In the genomic region with DNA sequence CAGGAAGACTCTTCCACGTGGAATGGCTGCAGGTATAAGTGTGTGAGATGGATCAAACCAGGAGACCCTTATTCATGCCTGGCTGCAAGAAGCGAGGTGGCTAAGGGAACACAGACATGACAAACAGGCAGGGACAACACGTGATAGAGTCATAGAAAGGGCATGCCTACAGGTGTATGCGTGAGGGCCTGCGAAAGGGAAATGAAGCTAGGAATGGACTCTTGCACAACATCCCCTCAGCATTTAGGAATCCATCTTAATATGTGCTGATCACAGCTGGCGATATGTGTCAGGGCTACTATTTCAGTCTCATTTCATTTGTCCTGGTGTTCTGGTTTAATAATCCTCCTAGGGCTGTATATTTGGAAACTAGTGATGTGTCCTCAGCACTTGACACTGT, we compare ENCODE assay signal across 21 cellular contexts.
DNase-seq lines count a peak whose midpoint lies in the region; ATAC-seq, FAIRE-seq and TF ChIP-seq lines count a peak whose summit lies in the region.
"Had no signal": no experiment of that assay in that cellular context is flagged by ENCODE, and none has a peak within 500 bp of the region (broad histone marks: within the 10 kb centered on the region; RNA-seq: fewer than 3 reads in every experiment).

No MANE protein-coding gene starts in this region.

- no peak overlapping the region for H4K5ac ChIP-seq in H1 (ENCODE audit: insufficient read length, low read depth, low read length)

- H3K36me3 ChIP-seq in HepG2 (replicated peaks in 1 of 2; ENCODE audit: control insufficient read depth in 1 of 2, insufficient read depth in 2 of 2, low read length in 2 of 2) (no peaks in the 10 kb centered on the region), right lobe of liver (no peaks in the 10 kb centered on the region), H1 (ENCODE audit: control insufficient read depth in 2 of 4, insufficient read depth in 4 of 4, low read length in 3 of 4) (no peaks in the 10 kb centered on the region), left lung (no peaks in the 10 kb centered on the region)
- H3K36me3 ChIP-seq: BE2C had no signal

- TF ChIP-seq POLR2A in HepG2 (IDR thresholded peaks at IDR 0.05; ENCODE audit: insufficient read depth in 1 of 2, low read depth in 2 of 2, low read length in 2 of 2) (no peak), right lobe of liver (IDR thresholded peaks at IDR 0.05) (no peak), H1 (IDR thresholded peaks at IDR 0.05; ENCODE audit: control extremely low read depth in 1 of 2, low read depth in 2 of 2, low read length in 2 of 2) (no peak)

- no peak overlapping the region for H3K56ac ChIP-seq in H1 (replicated peaks; ENCODE audit: insufficient read length, low read depth, low read length)

- no peaks in the 10 kb centered on the region for H3K23me2 ChIP-seq in H1 (ENCODE audit: low read depth, low read length)

- H3K27me3 ChIP-seq in HepG2 (ENCODE audit: control insufficient read depth in 1 of 2, insufficient read depth in 2 of 2, low read length in 2 of 2) = peaks cover 1 to 4% of the 10 kb centered on the region in 2 experiments; a peak in 1 of 5 replicates
- no peaks in the 10 kb centered on the region for H3K27me3 ChIP-seq in right lobe of liver
- no peaks in the 10 kb centered on the region for H3K27me3 ChIP-seq in H1 (replicated peaks in 1 of 4; ENCODE audit: control insufficient read depth in 3 of 4, extremely low read depth in 1 of 4, insufficient read depth in 3 of 4, low read length in 3 of 4)
- H3K27me3 ChIP-seq in left lung = no peaks in the 10 kb centered on the region
- H3K27me3 ChIP-seq: BE2C had no signal

- FAIRE-seq in HepG2 (lab: Jason Lieb, UNC) = no peak
- no peak for FAIRE-seq in H1 (lab: Jason Lieb, UNC)
- FAIRE-seq: A204.1, GM12892, H54 had no signal

- no peak overlapping the region for H3K18ac ChIP-seq in H1 (ENCODE audit: extremely low read depth, low read length)

- TF ChIP-seq CTCF in HepG2 (CRISPR knock-in tag; IDR thresholded peaks at IDR 0.05) (no peak), right lobe of liver (IDR thresholded peaks at IDR 0.05) (no peak), H1 (IDR thresholded peaks at IDR 0.05; ENCODE audit: control extremely low read depth in 1 of 3, insufficient read depth in 1 of 3, low read depth in 1 of 3, low read length in 3 of 3) (no peak), osteocyte (IDR thresholded peaks at IDR 0.05) (no peak), left lung (IDR thresholded peaks at IDR 0.05) (no peak)

- H3K4me3 Mint-ChIP-seq in osteocyte (ENCODE audit: unreplicated experiment) (no peak overlapping the region), T-cell (no peak overlapping the region)
- H3K4me3 Mint-ChIP-seq: CD4-positive, CD25-positive, alpha-beta regulatory T cell; CD8-positive, alpha-beta memory T cell had no signal

- H3K4me3 ChIP-seq in HepG2 (replicated peaks in 1 of 3; ENCODE audit: insufficient read depth in 1 of 3, low read depth in 2 of 3, low read length in 3 of 3) = no peak overlapping the region
- no peak overlapping the region for H3K4me3 ChIP-seq in right lobe of liver
- no peak overlapping the region for H3K4me3 ChIP-seq in H1 (ENCODE audit: extremely low read depth in 1 of 4, insufficient read depth in 2 of 4, low read depth in 3 of 4, low read length in 4 of 4)
- H3K4me3 ChIP-seq in left lung = no peak overlapping the region
- H3K4me3 ChIP-seq: GM23248 had no signal

- H4K20me1 ChIP-seq in HepG2 (ENCODE audit: insufficient read depth, low read length) (no peaks in the 10 kb centered on the region), H1 (replicated peaks in 1 of 2; ENCODE audit: control insufficient read depth in 1 of 2, insufficient read depth in 2 of 2, low read length in 2 of 2) (no peaks in the 10 kb centered on the region)

- no peak overlapping the region for H2BK15ac ChIP-seq in H1 (ENCODE audit: low read length)

- no peak overlapping the region for H3K14ac ChIP-seq in H1 (ENCODE audit: insufficient read length)

- H3K9me3 ChIP-seq in HepG2 (ENCODE audit: low read length) (no peaks in the 10 kb centered on the region), right lobe of liver (no peaks in the 10 kb centered on the region), H1 (ENCODE audit: insufficient read depth in 2 of 2, low read depth in 1 of 2, low read length in 1 of 2) (no peaks in the 10 kb centered on the region), left lung (no peaks in the 10 kb centered on the region)
- H3K9me3 ChIP-seq: BE2C had no signal

- H3K4ac ChIP-seq in H1 (replicated peaks; ENCODE audit: insufficient read length, low read depth, low read length) = no peak overlapping the region

- CTCF ChIA-PET in HepG2 (lab: Yijun Ruan, JAX; ENCODE audit: low intra/inter-chr PET ratio, low total read pairs) = no interaction called here
- CTCF ChIA-PET in H1 (lab: Charles Lee; ENCODE audit: partially characterized antibody) = interaction anchor here (0.9 kb wide), 1 partner anchor 35 kb away, joined by 3 read pairs; no protein-coding TSS in a partner anchor
- CTCF ChIA-PET in T-cell (lab: Charles Lee) = no interaction called here

- no TSS peak for BruUV-seq in HepG2 (replicated peaks; lab: Mats Ljungman, UMichigan)

- no peak overlapping the region for H2BK20ac ChIP-seq in H1 (ENCODE audit: low read length)

- H2BK5ac ChIP-seq in H1 (ENCODE audit: low read depth, low read length) = no peak overlapping the region

- H2AFZ ChIP-seq in HepG2 (ENCODE audit: low read length) (no peak overlapping the region), H1 (ENCODE audit: low read length) (no peak overlapping the region)
- H2AFZ ChIP-seq: GM23248 had no signal

- H3K36me3 Mint-ChIP-seq in osteocyte (ENCODE audit: unreplicated experiment) = no peaks in the 10 kb centered on the region
- no peaks in the 10 kb centered on the region for H3K36me3 Mint-ChIP-seq in T-cell

- H4K8ac ChIP-seq in H1 (ENCODE audit: extremely low read depth, insufficient read depth, low read length) = no peak overlapping the region

- no peaks in the 10 kb centered on the region for H3K9me3 Mint-ChIP-seq in osteocyte (ENCODE audit: unreplicated experiment)
- no peaks in the 10 kb centered on the region for H3K9me3 Mint-ChIP-seq in T-cell

- H3K9ac ChIP-seq in HepG2 (ENCODE audit: insufficient read depth, low read depth, low read length) (no peak overlapping the region), H1 (replicated peaks in 1 of 4; ENCODE audit: extremely low read depth in 1 of 4, low read depth in 3 of 4, low read length in 3 of 4) (no peak overlapping the region)
- H3K9ac ChIP-seq: GM23248 had no signal

- TF ChIP-seq EP300 in HepG2 (IDR thresholded peaks at IDR 0.05; ENCODE audit: low read depth in 2 of 2, low read length in 2 of 2) = no peak
- TF ChIP-seq EP300 in HepG2 (CRISPR knock-in tag; IDR thresholded peaks at IDR 0.05; ENCODE audit: borderline replicate concordance) = no peak
- no peak for TF ChIP-seq EP300 in H1 (IDR thresholded peaks at IDR 0.05; ENCODE audit: borderline replicate concordance in 1 of 2, low read depth in 2 of 2, low read length in 2 of 2)

- H3K4me1 Mint-ChIP-seq in osteocyte (ENCODE audit: unreplicated experiment) (no peaks in the 10 kb centered on the region), T-cell (no peaks in the 10 kb centered on the region)
- H3K4me1 Mint-ChIP-seq: CD4-positive, CD25-positive, alpha-beta regulatory T cell; CD8-positive, alpha-beta memory T cell had no signal

- peak overlapping the region; percentile 45 for H4K91ac ChIP-seq in H1 (replicated peaks; ENCODE audit: insufficient read length, low read length)

- no peak for DNase-seq in HepG2 (ENCODE audit: low spot score)
- no peak for DNase-seq in right lobe of liver
- DNase-seq in H1 (ENCODE audit: low read depth in 1 of 2, low spot score in 2 of 2) = no peak
- DNase-seq in osteocyte (ENCODE audit: extremely low spot score, unreplicated experiment) = peak; percentile 34
- DNase-seq in T-cell = no peak
- DNase-seq in NCI-H446 (lab: John Stamatoyannopoulos, UW) = no peak
- DNase-seq in left lung = no peak
- DNase-seq: ACHN; BE2C; C1 segment of cervical spinal cord; CD4-positive, CD25-positive, alpha-beta regulatory T cell; CD8-positive, alpha-beta memory T cell; COR-L47; DMS 273 treated with DMSO at 0.1 percent for 48 hours; DMS53; GDM1; GM23248; HCEC 1CT had no signal

- H2BK12ac ChIP-seq in H1 (ENCODE audit: low read depth, low read length) = no peak overlapping the region

- WGBS in HepG2 (ENCODE audit: low lambda C conversion rate) = 17% methylated on average over 6 of the region's 6 CpGs
- 67% methylated on average over 3 of the region's 6 CpGs for WGBS in right lobe of liver (ENCODE audit: insufficient coverage, low coverage, low lambda C conversion rate, missing lambda C conversion rate)
- WGBS in H1 (ENCODE audit: extremely low coverage in 1 of 2, insufficient coverage in 1 of 2, insufficient read length in 1 of 2, insufficient replicate concordance in 2 of 2, low coverage in 1 of 2, low lambda C conversion rate in 2 of 2, missing lambda C conversion rate in 1 of 2), 2 experiments = 92% methylated on average over 6 of the region's 6 CpGs; no CpG with 5 or more reads in 1 of the 2 experiments

- ATAC-seq in HepG2 (no peak), right lobe of liver (no peak), T-cell (replicated peaks in 1 of 4) (no peak), left lung (no peak)

- intact Hi-C loops in HepG2 (cut with micrococcal nuclease; ENCODE audit: unreplicated experiment) (no loop called here), right lobe of liver (cut with DNase I) (no loop called here), left lung (cut with DNase I) (no loop called here)

- in situ Hi-C loops in HepG2 (cut with HindIII; ENCODE audit: extremely low pct_ligation_motif_present, low pct_unique_long_range_greater_than_20kb) = no loop called here

- H3K27ac Mint-ChIP-seq in osteocyte (ENCODE audit: unreplicated experiment) (no peak overlapping the region), T-cell (no peak overlapping the region)
- H3K27ac Mint-ChIP-seq: CD4-positive, CD25-positive, alpha-beta regulatory T cell; CD8-positive, alpha-beta memory T cell had no signal

- no peak overlapping the region for H3K27ac ChIP-seq in HepG2 (ENCODE audit: extremely low read length, insufficient read depth, low read length)
- no peak overlapping the region for H3K27ac ChIP-seq in right lobe of liver
- no peak overlapping the region for H3K27ac ChIP-seq in H1 (ENCODE audit: low read depth, low read length)
- no peak overlapping the region for H3K27ac ChIP-seq in left lung
- H3K27ac ChIP-seq: GM23248 had no signal

- TF ChIP-seq RAD21 in HepG2 (CRISPR knock-in tag; IDR thresholded peaks at IDR 0.05) (no peak), H1 (IDR thresholded peaks at IDR 0.05 in 1 of 2, conservative IDR thresholded peaks at IDR 0.05 in 1 of 2; ENCODE audit: low read depth in 2 of 2, low read length in 2 of 2) (no peak)

- H3K27me3 Mint-ChIP-seq in osteocyte (ENCODE audit: unreplicated experiment) (peaks cover 13% of the 10 kb centered on the region), T-cell (peaks cover 2 to 15% of the 10 kb centered on the region in 2 donors)
- H3K27me3 Mint-ChIP-seq: CD4-positive, CD25-positive, alpha-beta regulatory T cell had no signal

- no peak overlapping the region for H3K23ac ChIP-seq in H1 (ENCODE audit: insufficient read length)

- POLR2A ChIA-PET in HepG2 (lab: Yijun Ruan, JAX) = no interaction called here
- POLR2A ChIA-PET in H1 (lab: Charles Lee; ENCODE audit: partially characterized antibody) = no interaction called here
- POLR2A ChIA-PET in T-cell (lab: Charles Lee) = no interaction called here

- H3K4me1 ChIP-seq in HepG2 (ENCODE audit: insufficient read depth, low read length) = no peaks in the 10 kb centered on the region
- peaks cover 0 to 8% (median 0%) of the 10 kb centered on the region in 4 donors for H3K4me1 ChIP-seq in right lobe of liver
- H3K4me1 ChIP-seq in H1 (replicated peaks in 1 of 4; ENCODE audit: control insufficient read depth in 3 of 4, insufficient read depth in 4 of 4, low read length in 3 of 4) = peaks cover 0 to 3% (median under 1%) of the 10 kb centered on the region in 4 experiments; a peak in 1 of 7 replicates
- no peaks in the 10 kb centered on the region for H3K4me1 ChIP-seq in left lung
- H3K4me1 ChIP-seq: BE2C had no signal

- no peak overlapping the region for H2AK5ac ChIP-seq in H1 (ENCODE audit: low read depth, low read length)

- H3K79me2 ChIP-seq in HepG2 (ENCODE audit: insufficient read depth, low read length) (no peaks in the 10 kb centered on the region), H1 (ENCODE audit: control insufficient read depth in 1 of 2, insufficient read depth in 2 of 2, low read length in 2 of 2) (no peaks in the 10 kb centered on the region)

- H3K79me1 ChIP-seq in H1 (ENCODE audit: low read depth, low read length) = no peaks in the 10 kb centered on the region

- H2BK120ac ChIP-seq in H1 (replicated peaks; ENCODE audit: low read depth, low read length) = no peak overlapping the region

- H3K4me2 ChIP-seq in HepG2 (ENCODE audit: low read depth, low read length) (no peak overlapping the region), H1 (ENCODE audit: insufficient read depth in 1 of 2, low read depth in 2 of 2, low read length in 2 of 2) (no peak overlapping the region)
